In genomic region chr19:21115430-21115829, GRCh38 we compare ENCODE assay signal across 32 cellular contexts. TPM values are rescaled to one million over a fixed set of nuclear protein-coding genes. Genes with fewer than 3 reads are reported as not detected.
A peak's percentile ranks its signal among the peaks of the same experiment; 100 is the strongest.
DNase-seq lines count a peak whose midpoint lies in the region; ATAC-seq, FAIRE-seq and TF ChIP-seq lines count a peak whose summit lies in the region.
"Had no signal": no experiment of that assay in that cellular context is flagged by ENCODE, and none has a peak within 500 bp of the region (broad histone marks: within the 10 kb centered on the region; RNA-seq: fewer than 3 reads in every experiment).

No MANE protein-coding gene starts in this region.

- no peak for TF ChIP-seq RAD21 in K562 (CRISPR knock-in tag; conservative IDR thresholded peaks at IDR 0.05 in 1 of 2, IDR thresholded peaks at IDR 0.05 in 1 of 2)

- H3K4me3 ChIP-seq in K562, result no peak overlapping the region
- H3K4me3 ChIP-seq: A549; BLaER1; BLaER1 treated with 17β-estradiol and CSF1 and Interleukin-3, amounts not matched to agents 10 nM and 100 nM had no signal

- H4K20me1 ChIP-seq in K562 (replicated peaks; ENCODE audit: control insufficient read depth, insufficient read depth, low read length), result no peaks in the 10 kb centered on the region
- H4K20me1 ChIP-seq: BLaER1; BLaER1 treated with 17β-estradiol and CSF1 and Interleukin-3, amounts not matched to agents 10 nM and 100 nM had no signal

- BruUV-seq in K562 (replicated peaks; lab: Mats Ljungman, UMichigan), result no TSS peak

- H3K9me1 ChIP-seq in K562 (ENCODE audit: control insufficient read depth, insufficient read depth, low read length), result no peaks in the 10 kb centered on the region

- peak; percentile 15 for DNase-seq in CMK (ENCODE audit: low read depth)
- peak; percentile 83 for DNase-seq in OCI-M1 (lab: John Stamatoyannopoulos, UW)
- DNase-seq in K562 (ENCODE audit: extremely low read depth in 1 of 4, low spot score in 3 of 4), result peak in 1 of 4 experiments; percentile 56
- no peak for DNase-seq in activated T-cell treated with anti-CD3 and anti-CD28 coated beads, Interleukin-2, amount 50 U/mL, for 48 hours
- DNase-seq in activated naive CD4-positive, alpha-beta T cell (lab: John Stamatoyannopoulos, UW), result no peak
- DNase-seq: 8988T; ACHN; AML-193; BE2C; C1 segment of cervical spinal cord; Caco-2; Calu3; CD4-positive, alpha-beta memory T cell; CD4-positive, alpha-beta T cell; CD4-positive, CD25-positive, alpha-beta regulatory T cell; CD8-positive, alpha-beta memory T cell; CD8-positive, alpha-beta T cell; COR-L47; DMS 273 treated with DMSO at 0.1 percent for 48 hours; DMS153; DMS53; DMS79; DMS79 treated with DMSO at 0.1 percent for 48 hours; DND-41; EL had no signal

- no peak for FAIRE-seq in K562 (lab: Jason Lieb, UNC)
- FAIRE-seq: A549, D721Med had no signal

- no peaks in the 10 kb centered on the region for H3K27me3 ChIP-seq in K562 (ENCODE audit: control insufficient read depth in 2 of 2, insufficient read depth in 2 of 2, low read length in 2 of 2)
- H3K27me3 ChIP-seq: BE2C; BLaER1; BLaER1 treated with 17β-estradiol and CSF1 and Interleukin-3, amounts not matched to agents 10 nM and 100 nM had no signal

- intact Hi-C loops in K562 (cut with micrococcal nuclease), result no loop called here

- H3K4me2 ChIP-seq in K562 (ENCODE audit: insufficient read depth, low read length), result no peak overlapping the region
- H3K4me2 ChIP-seq: A549; BLaER1; BLaER1 treated with 17β-estradiol and CSF1 and Interleukin-3, amounts not matched to agents 10 nM and 100 nM had no signal

- POLR2A ChIA-PET in K562 (lab: Yijun Ruan, JAX), result interaction anchor here (0.8 to 1.7 kb wide), 4 partner anchors 10 to 41 kb away, joined by 3 to 6 read pairs (median 3); partner anchors contain the start of gene ZNF431

- no peak for TF ChIP-seq CTCF in K562 (IDR thresholded peaks at IDR 0.05 in 2 of 3, conservative IDR thresholded peaks at IDR 0.05 in 1 of 3; ENCODE audit: insufficient read depth in 2 of 3, low read depth in 1 of 3, low read length in 3 of 3)

- ATAC-seq in K562 (peak; percentile 54; the same call in 2 of the 3 replicates), GM18909 (IDR thresholded peaks at IDR 0.05; ENCODE audit: poor library complexity, unreplicated experiment) (no peak)
- ATAC-seq: A549; CD8-positive, alpha-beta T cell had no signal

- H3K9ac ChIP-seq in K562 (ENCODE audit: insufficient read depth in 1 of 2, low read depth in 2 of 2, low read length in 2 of 2), result no peak overlapping the region
- H3K9ac ChIP-seq: BLaER1; BLaER1 treated with 17β-estradiol and CSF1 and Interleukin-3, amounts not matched to agents 10 nM and 100 nM had no signal

- peaks cover 9% of the 10 kb centered on the region; the same call in 1 of the 2 replicates for H3K9me3 ChIP-seq in K562 (replicated peaks; ENCODE audit: control insufficient read depth, insufficient read depth, low read depth, low read length)
- H3K9me3 ChIP-seq: BE2C had no signal

- no peaks in the 10 kb centered on the region; the same call in 2 of the 3 replicates for H3K79me2 ChIP-seq in K562 (ENCODE audit: control insufficient read depth, insufficient read depth, low read length)

- no peaks in the 10 kb centered on the region; a peak in 1 of 5 replicates for H3K4me1 ChIP-seq in K562 (replicated peaks in 1 of 2; ENCODE audit: control insufficient read depth in 2 of 2, insufficient read depth in 2 of 2, low read length in 2 of 2)
- H3K4me1 ChIP-seq: A549; BE2C; BLaER1; BLaER1 treated with 17β-estradiol and CSF1 and Interleukin-3, amounts not matched to agents 10 nM and 100 nM; Caco-2 had no signal

- CTCF ChIA-PET in K562 (lab: Yijun Ruan, JAX; ENCODE audit: low intra/inter-chr PET ratio), result no interaction called here

- in situ Hi-C loops in K562 (cut with MboI), result no loop called here

- H3K36me3 ChIP-seq in K562 (ENCODE audit: control insufficient read depth, insufficient read depth, low read length), result peaks cover 31% of the 10 kb centered on the region

- no peak overlapping the region for H3K27ac ChIP-seq in K562 (ENCODE audit: extremely low read depth, low read depth, low read length)
- H3K27ac ChIP-seq: 22Rv1; A549; BLaER1; BLaER1 treated with 17β-estradiol and CSF1 and Interleukin-3, amounts not matched to agents 10 nM and 100 nM; C4-2B had no signal

- TF ChIP-seq POLR2A in K562 (conservative IDR thresholded peaks at IDR 0.05), result no peak

- TF ChIP-seq EP300 in K562 (IDR thresholded peaks at IDR 0.05; ENCODE audit: low read length), result peak; percentile 50; the same call in 1 of the 2 replicates

- H2AFZ ChIP-seq in K562 (ENCODE audit: low read depth, low read length), result no peak overlapping the region

TF ChIP-seq in K562, 482 proteins besides CTCF, POLR2A, EP300 and RAD21 (continues in another document):
- no peak for TF ChIP-seq ZBTB33 (CRISPR knock-in tag; IDR thresholded peaks at IDR 0.05)
- TF ChIP-seq PATZ1 (CRISPR knock-in tag; IDR thresholded peaks at IDR 0.05; ENCODE audit: borderline replicate concordance), result no peak
- no peak for TF ChIP-seq PHF8 (IDR thresholded peaks at IDR 0.05; ENCODE audit: borderline replicate concordance, low read length)
- no peak for TF ChIP-seq ZC3H8 (IDR thresholded peaks at IDR 0.05)
- no peak for TF ChIP-seq RFX1 (IDR thresholded peaks at IDR 0.05)

RNA-seq across cellular contexts. Expression of gene ZNF431, which starts 26.4 kb away (rescaled TPM):
- total RNA-seq in K562 (2011; cell fraction: chromatin; rRNA removed; ENCODE audit: low replicate concordance), result 60.9 and 66.3 TPM in 2 replicates
- 75.5 and 107 TPM in 2 replicates for total RNA-seq in K562 (2011; cell fraction: nucleolus; rRNA removed)
- total RNA-seq in K562 (2011; cell fraction: nucleoplasm; rRNA removed), result 67.8 and 79.6 TPM in 2 replicates
- total RNA-seq in K562 (2014; rRNA removed), result 7.6 and 12.0 TPM in 2 replicates
- 22.0 and 22.8 TPM in 2 replicates for total RNA-seq in K562 (2014; rRNA removed; fragmentation: Illumina TruSeq; extraction: Trizol)
- 17.6 and 19.2 TPM in 2 replicates for total RNA-seq in K562 (2015; rRNA removed; fragmentation: Illumina TruSeq; extraction: Trizol)
- total RNA-seq in K562 (2021), result 13.5 and 16.2 TPM in 2 replicates
- 24.8 and 33.4 TPM in 2 replicates for polyA plus RNA-seq in K562 (2011; rRNA removed)
- 4.2 and 9.4 TPM in 2 replicates for polyA plus RNA-seq in K562 (2011; cell fraction: cytosol; rRNA removed)
- 27.2 and 28.4 TPM in 2 replicates for polyA plus RNA-seq in K562 (2011; cell fraction: nucleus; rRNA removed)
- 8.6 and 18.4 TPM in 2 replicates for polyA plus RNA-seq in K562 (2012)
- polyA plus RNA-seq in K562 (2014; fragmentation: Illumina TruSeq; extraction: Trizol), result 16.5 and 20.4 TPM in 2 replicates
- 1 to 10 TPM; 3.3 to 5.0 TPM for polyA plus RNA-seq in K562 (2014; fragmentation: Nextera tagmentation; extraction: Ambion mirVana)
- polyA plus RNA-seq in K562 (2014; rRNA removed), result 11.9 and 12.9 TPM in 2 replicates
- 31.1 and 48.6 TPM in 2 replicates for polyA minus RNA-seq in K562 (2011; rRNA and poly(A)+ RNA removed)
- 25.1 and 38.4 TPM in 2 replicates for polyA minus RNA-seq in K562 (2011; cell fraction: cytosol; rRNA and poly(A)+ RNA removed)
- polyA minus RNA-seq in K562 (2011; cell fraction: nucleus; rRNA and poly(A)+ RNA removed), result 83.9 and 215 TPM in 2 replicates

RNA-seq across cellular contexts. Expression of gene ZNF714, which starts 33.4 kb away (rescaled TPM):
- 26.6 and 60.5 TPM in 2 replicates for total RNA-seq in K562 (2011; cell fraction: chromatin; rRNA removed; ENCODE audit: low replicate concordance)
- total RNA-seq in K562 (2011; cell fraction: nucleolus; rRNA removed), result 19.8 and 24.5 TPM in 2 replicates
- total RNA-seq in K562 (2011; cell fraction: nucleoplasm; rRNA removed), result 44.8 and 76.0 TPM in 2 replicates
- total RNA-seq in K562 (2014; rRNA removed), result 16.2 and 21.4 TPM in 2 replicates
- total RNA-seq in K562 (2014; rRNA removed; fragmentation: Illumina TruSeq; extraction: Trizol), result 32.5 and 37.2 TPM in 2 replicates
- 31.6 and 33.8 TPM in 2 replicates for total RNA-seq in K562 (2015; rRNA removed; fragmentation: Illumina TruSeq; extraction: Trizol)
- 22.1 and 23.5 TPM in 2 replicates for total RNA-seq in K562 (2021)
- 40.8 and 49.4 TPM in 2 replicates for polyA plus RNA-seq in K562 (2011; rRNA removed)
- polyA plus RNA-seq in K562 (2011; cell fraction: cytosol; rRNA removed), result 19.0 and 33.4 TPM in 2 replicates
- 16.6 and 23.3 TPM in 2 replicates for polyA plus RNA-seq in K562 (2011; cell fraction: nucleus; rRNA removed)
- 15.6 and 22.4 TPM in 2 replicates for polyA plus RNA-seq in K562 (2012)
- 25.9 and 28.9 TPM in 2 replicates for polyA plus RNA-seq in K562 (2014; fragmentation: Illumina TruSeq; extraction: Trizol)
- 10 to 100 TPM; 25.2 to 29.1 TPM for polyA plus RNA-seq in K562 (2014; fragmentation: Nextera tagmentation; extraction: Ambion mirVana)
- 22.6 and 24.8 TPM in 2 replicates for polyA plus RNA-seq in K562 (2014; rRNA removed)
- polyA minus RNA-seq in K562 (2011; rRNA and poly(A)+ RNA removed), result 39.0 and 53.1 TPM in 2 replicates
- polyA minus RNA-seq in K562 (2011; cell fraction: cytosol; rRNA and poly(A)+ RNA removed), result 14.0 and 22.3 TPM in 2 replicates
- 17.0 and 31.5 TPM in 2 replicates for polyA minus RNA-seq in K562 (2011; cell fraction: nucleus; rRNA and poly(A)+ RNA removed)

Comparison
In these comparisons a context has a peak if more than half of its experiments do, and no peak if none do; other contexts are left out.
1. DNase-seq: peak in CMK (single experiment) and OCI-M1 (single experiment); none in activated T-cell treated with anti-CD3 and anti-CD28 coated beads, Interleukin-2, amount 50 U/mL, for 48 hours (0 of 2) and activated naive CD4-positive, alpha-beta T cell (0 of 4).